In genomic region chr1:30023300-30024022, GRCh38 we compare ENCODE assay signal across 17 cellular contexts.
A peak's percentile ranks its signal among the peaks of the same experiment; 100 is the strongest.
DNase-seq lines count a peak whose midpoint lies in the region; ATAC-seq, FAIRE-seq and TF ChIP-seq lines count a peak whose summit lies in the region.
"Had no signal": no experiment of that assay in that cellular context is flagged by ENCODE, and none has a peak within 500 bp of the region (broad histone marks: within the 10 kb centered on the region; RNA-seq: fewer than 3 reads in every experiment).

No MANE protein-coding gene starts in this region.

- H3K4me3 Mint-ChIP-seq in activated naive CD8-positive, alpha-beta T cell treated with anti-CD3 and anti-CD28 coated beads, Interleukin-2, amount 50 U/mL, for 24 hours, result no peak overlapping the region
- no peak overlapping the region for H3K4me3 Mint-ChIP-seq in activated naive CD8-positive, alpha-beta T cell treated with anti-CD3 and anti-CD28 coated beads for 36 hours
- H3K4me3 Mint-ChIP-seq in type B pancreatic cell, result no peak overlapping the region
- H3K4me3 Mint-ChIP-seq: CD4-positive, alpha-beta memory T cell; GM23338 had no signal

- H3K36me3 Mint-ChIP-seq in activated naive CD8-positive, alpha-beta T cell treated with anti-CD3 and anti-CD28 coated beads, Interleukin-2, amount 50 U/mL, for 24 hours (ENCODE audit: low read depth), result no peaks in the 10 kb centered on the region
- no peaks in the 10 kb centered on the region for H3K36me3 Mint-ChIP-seq in activated naive CD8-positive, alpha-beta T cell treated with anti-CD3 and anti-CD28 coated beads for 36 hours
- no peaks in the 10 kb centered on the region for H3K36me3 Mint-ChIP-seq in type B pancreatic cell
- H3K36me3 Mint-ChIP-seq: CD4-positive, alpha-beta memory T cell had no signal

- no peak overlapping the region for H3K4me2 ChIP-seq in K562 (ENCODE audit: insufficient read depth, low read length)
- no peak overlapping the region for H3K4me2 ChIP-seq in PC-9
- H3K4me2 ChIP-seq: A549, GM23338 had no signal

- H3K27ac Mint-ChIP-seq in activated naive CD8-positive, alpha-beta T cell treated with anti-CD3 and anti-CD28 coated beads, Interleukin-2, amount 50 U/mL, for 24 hours, result no peak overlapping the region
- H3K27ac Mint-ChIP-seq in activated naive CD8-positive, alpha-beta T cell treated with anti-CD3 and anti-CD28 coated beads for 36 hours, result no peak overlapping the region
- H3K27ac Mint-ChIP-seq in type B pancreatic cell, result no peak overlapping the region
- H3K27ac Mint-ChIP-seq: CD4-positive, alpha-beta memory T cell; GM23338 had no signal

- no peak overlapping the region for H3K9ac ChIP-seq in K562 (ENCODE audit: insufficient read depth in 1 of 2, low read depth in 2 of 2, low read length in 2 of 2)

- BruUV-seq in K562 (replicated peaks; lab: Mats Ljungman, UMichigan) (no TSS peak), PC-9 (replicated peaks; lab: Mats Ljungman, UMichigan) (no TSS peak)

- no peaks in the 10 kb centered on the region for H3K9me2 ChIP-seq in PC-9 (ENCODE audit: insufficient read depth)

- FAIRE-seq in K562 (lab: Jason Lieb, UNC), result no peak
- FAIRE-seq: A549, GM12878, GM18507 had no signal

- H3K27me3 ChIP-seq in K562 (ENCODE audit: control insufficient read depth in 2 of 2, insufficient read depth in 2 of 2, low read length in 2 of 2), result no peaks in the 10 kb centered on the region
- H3K27me3 ChIP-seq in PC-9 (ENCODE audit: insufficient read depth, low read depth), result no peaks in the 10 kb centered on the region
- H3K27me3 ChIP-seq: BE2C had no signal

- TF ChIP-seq POLR2A in K562 (conservative IDR thresholded peaks at IDR 0.05), result no peak

- no peaks in the 10 kb centered on the region for H3K9me3 ChIP-seq in K562 (replicated peaks; ENCODE audit: control insufficient read depth, insufficient read depth, low read depth, low read length)
- no peaks in the 10 kb centered on the region for H3K9me3 ChIP-seq in PC-9 (ENCODE audit: insufficient read depth, low read depth)
- H3K9me3 ChIP-seq: A549, BE2C had no signal

- no peaks in the 10 kb centered on the region for H3K36me3 ChIP-seq in K562 (ENCODE audit: control insufficient read depth, insufficient read depth, low read length)
- H3K36me3 ChIP-seq in PC-9 (ENCODE audit: low read depth), result no peaks in the 10 kb centered on the region
- H3K36me3 ChIP-seq: BE2C had no signal

- CTCF ChIA-PET in K562 (lab: Yijun Ruan, JAX; ENCODE audit: low intra/inter-chr PET ratio) (no interaction called here), PC-9 (lab: Charles Lee) (interaction anchor here (0.6 kb wide), 1 partner anchor 272 kb away, joined by 6 read pairs; no protein-coding TSS in a partner anchor)

- POLR2A ChIA-PET in K562 (lab: Yijun Ruan, JAX), result interaction anchor here (0.6 to 1.1 kb wide), 3 partner anchors 18 to 458 kb away, joined by 3 read pairs; no protein-coding TSS in a partner anchor
- POLR2A ChIA-PET in PC-9 (lab: Charles Lee; ENCODE audit: unreplicated experiment), result no interaction called here

- no peaks in the 10 kb centered on the region for H3K9me1 ChIP-seq in K562 (ENCODE audit: control insufficient read depth, insufficient read depth, low read length)

- H4K20me1 ChIP-seq in K562 (replicated peaks; ENCODE audit: control insufficient read depth, insufficient read depth, low read length) (no peaks in the 10 kb centered on the region), PC-9 (ENCODE audit: insufficient read depth) (no peaks in the 10 kb centered on the region)

- H3F3A ChIP-seq in PC-9 (ENCODE audit: insufficient read depth, low read depth), result no peaks in the 10 kb centered on the region

- TF ChIP-seq CTCF in K562 (IDR thresholded peaks at IDR 0.05 in 2 of 3, conservative IDR thresholded peaks at IDR 0.05 in 1 of 3; ENCODE audit: insufficient read depth in 2 of 3, low read depth in 1 of 3, low read length in 3 of 3) (no peak), type B pancreatic cell (conservative IDR thresholded peaks at IDR 0.05) (no peak), PC-9 (conservative IDR thresholded peaks at IDR 0.05) (no peak)

- H3K4me3 ChIP-seq in K562 (no peak overlapping the region), PC-9 (no peak overlapping the region)
- H3K4me3 ChIP-seq: A549, GM12878, GM23338 had no signal

- no peaks in the 10 kb centered on the region for H3K4me1 Mint-ChIP-seq in activated naive CD8-positive, alpha-beta T cell treated with anti-CD3 and anti-CD28 coated beads, Interleukin-2, amount 50 U/mL, for 24 hours
- H3K4me1 Mint-ChIP-seq in activated naive CD8-positive, alpha-beta T cell treated with anti-CD3 and anti-CD28 coated beads for 36 hours, result no peaks in the 10 kb centered on the region
- no peaks in the 10 kb centered on the region for H3K4me1 Mint-ChIP-seq in type B pancreatic cell (ENCODE audit: unreplicated experiment)
- H3K4me1 Mint-ChIP-seq: CD4-positive, alpha-beta memory T cell; GM23338 had no signal

- no peak overlapping the region for H3K27ac ChIP-seq in K562 (ENCODE audit: extremely low read depth, low read depth, low read length)
- no peak overlapping the region for H3K27ac ChIP-seq in PC-9
- H3K27ac ChIP-seq: A549, C4-2B had no signal

- TF ChIP-seq EP300 in K562 (IDR thresholded peaks at IDR 0.05; ENCODE audit: low read length), result no peak

- no peak for DNase-seq in activated naive CD8-positive, alpha-beta T cell treated with anti-CD3 and anti-CD28 coated beads, Interleukin-2, amount 50 U/mL, for 24 hours
- no peak for DNase-seq in activated naive CD8-positive, alpha-beta T cell treated with anti-CD3 and anti-CD28 coated beads for 36 hours
- DNase-seq in K562 (ENCODE audit: extremely low read depth in 1 of 4, low spot score in 3 of 4) (no peak), mesenteric fat pad (ENCODE audit: low spot score) (peak; percentile 22), type B pancreatic cell (ENCODE audit: extremely low spot score, unreplicated experiment) (peak; percentile 18), PC-9 (no peak), NOMO-1 treated with DMSO at 0.1 percent for 48 hours (lab: John Stamatoyannopoulos, UW; ENCODE audit: unreplicated experiment) (no peak), OCI-M2 (lab: John Stamatoyannopoulos, UW; ENCODE audit: unreplicated experiment) (no peak)
- DNase-seq: BE2C; CD4-positive, alpha-beta memory T cell; DMS79; H7 had no signal

- H3K9me3 Mint-ChIP-seq in activated naive CD8-positive, alpha-beta T cell treated with anti-CD3 and anti-CD28 coated beads, Interleukin-2, amount 50 U/mL, for 24 hours, result no peaks in the 10 kb centered on the region
- H3K9me3 Mint-ChIP-seq in activated naive CD8-positive, alpha-beta T cell treated with anti-CD3 and anti-CD28 coated beads for 36 hours, result peaks cover 3% of the 10 kb centered on the region
- H3K9me3 Mint-ChIP-seq in type B pancreatic cell, result peaks cover 9% of the 10 kb centered on the region

- WGBS in K562 (ENCODE audit: insufficient coverage, low coverage, missing lambda C conversion rate), result 0% methylated on average over 2 of the region's 2 CpGs

- H3K79me2 ChIP-seq in K562 (ENCODE audit: control insufficient read depth, insufficient read depth, low read length), result no peaks in the 10 kb centered on the region
- no peaks in the 10 kb centered on the region for H3K79me2 ChIP-seq in PC-9 (ENCODE audit: low read depth)

- H2AFZ ChIP-seq in K562 (ENCODE audit: low read depth, low read length) (no peak overlapping the region), PC-9 (no peak overlapping the region)
- H2AFZ ChIP-seq: GM23338 had no signal

- intact Hi-C loops in K562 (cut with micrococcal nuclease), result no loop called here
- intact Hi-C loops in PC-9 (cut with micrococcal nuclease; ENCODE audit: unreplicated experiment), result no loop called here

- in situ Hi-C loops in K562 (cut with MboI), result no loop called here

- no peak for TF ChIP-seq RAD21 in K562 (CRISPR knock-in tag; conservative IDR thresholded peaks at IDR 0.05 in 1 of 2, IDR thresholded peaks at IDR 0.05 in 1 of 2)

- H3K27me3 Mint-ChIP-seq in activated naive CD8-positive, alpha-beta T cell treated with anti-CD3 and anti-CD28 coated beads, Interleukin-2, amount 50 U/mL, for 24 hours, result peaks cover 30% of the 10 kb centered on the region
- H3K27me3 Mint-ChIP-seq in activated naive CD8-positive, alpha-beta T cell treated with anti-CD3 and anti-CD28 coated beads for 36 hours, result peaks cover 59% of the 10 kb centered on the region
- H3K27me3 Mint-ChIP-seq in type B pancreatic cell, result peaks cover 11% of the 10 kb centered on the region

- H3K4me1 ChIP-seq in K562 (replicated peaks in 1 of 2; ENCODE audit: control insufficient read depth in 2 of 2, insufficient read depth in 2 of 2, low read length in 2 of 2), result no peaks in the 10 kb centered on the region
- peaks cover 7% of the 10 kb centered on the region for H3K4me1 ChIP-seq in PC-9 (replicated peaks; ENCODE audit: insufficient read depth)
- H3K4me1 ChIP-seq: A549, BE2C had no signal

- peak; percentile 33 for ATAC-seq in activated naive CD8-positive, alpha-beta T cell treated with anti-CD3 and anti-CD28 coated beads, Interleukin-2, amount 50 U/mL, for 24 hours
- no peak for ATAC-seq in K562
- ATAC-seq: A549, GM12878, GM23338 had no signal

TF ChIP-seq in K562, 482 proteins besides CTCF, POLR2A, EP300 and RAD21:
- TF ChIP-seq KLF13 (tag; IDR thresholded peaks at IDR 0.05; ENCODE audit: borderline replicate concordance, low read depth) (no peak), ZNF12 (CRISPR knock-in tag; IDR thresholded peaks at IDR 0.05) (peak; percentile 84)

Comparison
In these comparisons a context has a peak if more than half of its experiments do, and no peak if none do; other contexts are left out.
1. DNase-seq: peak in mesenteric fat pad (single experiment) and type B pancreatic cell (single experiment); none in activated naive CD8-positive, alpha-beta T cell treated with anti-CD3 and anti-CD28 coated beads, Interleukin-2, amount 50 U/mL, for 24 hours (single experiment), activated naive CD8-positive, alpha-beta T cell treated with anti-CD3 and anti-CD28 coated beads for 36 hours (single experiment), K562 (0 of 4), PC-9 (0 of 2), NOMO-1 treated with DMSO at 0.1 percent for 48 hours (single experiment) and OCI-M2 (single experiment).